ENCODE assay signal across 19 cellular contexts in the genomic region with DNA sequence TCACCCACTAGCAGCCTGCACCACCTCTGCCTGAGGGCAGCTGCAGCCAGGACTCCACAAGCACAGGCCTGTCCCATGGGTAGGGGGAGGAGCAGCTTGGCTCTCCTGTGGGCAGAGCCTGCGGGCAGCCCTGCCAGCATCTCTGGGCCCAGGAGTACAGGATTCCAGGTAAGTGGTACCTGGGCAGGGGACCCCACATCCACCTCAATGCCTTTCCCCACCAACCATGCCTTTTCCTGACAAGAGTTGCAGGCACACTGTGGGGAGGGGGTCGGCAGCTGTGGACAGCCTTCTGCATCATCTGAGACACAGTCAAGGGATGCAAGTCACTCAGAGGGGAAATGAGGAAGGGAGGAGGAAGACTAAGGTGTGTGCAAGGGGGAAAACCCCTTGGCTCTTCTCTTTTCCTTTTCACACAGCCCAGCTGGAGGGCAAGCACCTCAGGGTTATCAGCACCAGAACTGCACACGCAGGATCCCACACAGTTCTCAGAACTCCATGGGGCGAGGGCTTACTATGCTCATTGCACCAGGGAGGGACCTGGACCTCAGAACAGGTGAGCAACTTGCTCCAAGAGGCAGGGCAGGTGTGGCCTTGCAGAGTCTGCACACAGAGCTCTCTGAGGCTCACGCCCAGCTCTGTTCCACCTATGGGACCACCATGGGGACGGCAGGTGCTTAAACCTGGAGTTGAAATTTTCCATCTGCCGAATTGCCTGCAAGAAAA. TPM values are rescaled to one million over a fixed set of nuclear protein-coding genes. Genes with fewer than 3 reads are reported as not detected.
DNase-seq lines count a peak whose midpoint lies in the region; ATAC-seq and TF ChIP-seq lines count a peak whose summit lies in the region.
"Had no signal": no experiment of that assay in that cellular context is flagged by ENCODE, and none has a peak within 500 bp of the region (broad histone marks: within the 10 kb centered on the region; RNA-seq: fewer than 3 reads in every experiment).

No MANE protein-coding gene starts in this region.

- H3K4me2 ChIP-seq in BLaER1 treated with 17β-estradiol and CSF1 and Interleukin-3, amounts not matched to agents 10 nM and 100 nM: peak overlapping the region; percentile 73 to 97 (median 88); a peak in 20 of 22 replicates
- peak overlapping the region; percentile 91 for H3K4me2 ChIP-seq in DND-41 (ENCODE audit: insufficient read depth, low read length)

- H3K36me3 ChIP-seq in BLaER1 treated with 17β-estradiol and CSF1 and Interleukin-3, amounts not matched to agents 10 nM and 100 nM: no peaks in the 10 kb centered on the region
- H3K36me3 ChIP-seq in DND-41 (ENCODE audit: insufficient read depth, low read length): peaks cover 13% of the 10 kb centered on the region
- H3K36me3 ChIP-seq in naive thymus-derived CD4-positive, alpha-beta T cell (ENCODE audit: control insufficient read depth in 2 of 3, insufficient read depth in 3 of 3, low read length in 3 of 3): no peaks in the 10 kb centered on the region
- H3K36me3 ChIP-seq: ascending aorta, SJCRH30, upper lobe of left lung had no signal

- peaks cover 20% of the 10 kb centered on the region for H3K79me2 ChIP-seq in DND-41 (ENCODE audit: insufficient read depth, low read length)

- peak overlapping the region in 2 of 10 experiments; percentile 49 to 50; a peak in 2 of 20 replicates for H3K4me3 ChIP-seq in BLaER1 treated with 17β-estradiol and CSF1 and Interleukin-3, amounts not matched to agents 10 nM and 100 nM
- peak overlapping the region in 1 of 2 experiments; percentile 60; a peak in 2 of 4 replicates for H3K4me3 ChIP-seq in DND-41 (ENCODE audit: low read depth in 1 of 2, low read length in 2 of 2)
- H3K4me3 ChIP-seq in naive thymus-derived CD4-positive, alpha-beta T cell (ENCODE audit: low read length): peak overlapping the region; percentile 84
- H3K4me3 ChIP-seq: ascending aorta, K562, SJCRH30, upper lobe of left lung had no signal

- H3K27ac Mint-ChIP-seq in naive thymus-derived CD4-positive, alpha-beta T cell: no peak overlapping the region

- H3K27me3 ChIP-seq in BLaER1 treated with 17β-estradiol and CSF1 and Interleukin-3, amounts not matched to agents 10 nM and 100 nM: no peaks in the 10 kb centered on the region
- no peaks in the 10 kb centered on the region for H3K27me3 ChIP-seq in DND-41 (ENCODE audit: insufficient read depth, low read length, poor library complexity)
- H3K27me3 ChIP-seq in naive thymus-derived CD4-positive, alpha-beta T cell (ENCODE audit: control insufficient read depth in 2 of 2, insufficient read depth in 2 of 2, low read length in 2 of 2): no peaks in the 10 kb centered on the region
- H3K27me3 ChIP-seq: ascending aorta, SJCRH30, upper lobe of left lung had no signal

- no peaks in the 10 kb centered on the region for H3K9me3 ChIP-seq in BLaER1 treated with 17β-estradiol and CSF1 and Interleukin-3, amounts not matched to agents 10 nM and 100 nM (replicated peaks in 1 of 11)
- H3K9me3 ChIP-seq in DND-41 (ENCODE audit: insufficient read depth, low read length, severe bottlenecking): no peaks in the 10 kb centered on the region
- H3K9me3 ChIP-seq in naive thymus-derived CD4-positive, alpha-beta T cell (ENCODE audit: control insufficient read depth in 2 of 3, low read length in 3 of 3): no peaks in the 10 kb centered on the region
- H3K9me3 ChIP-seq: ascending aorta, SJCRH30, upper lobe of left lung had no signal

- H3K4me1 ChIP-seq in BLaER1 treated with 17β-estradiol and CSF1 and Interleukin-3, amounts not matched to agents 10 nM and 100 nM: peaks cover 43 to 72% (median 66%) of the 10 kb centered on the region in 10 experiments
- peaks cover 73% of the 10 kb centered on the region for H3K4me1 ChIP-seq in DND-41 (ENCODE audit: insufficient read depth, low read length)
- peaks cover 42 to 55% of the 10 kb centered on the region in 2 donors for H3K4me1 ChIP-seq in naive thymus-derived CD4-positive, alpha-beta T cell (ENCODE audit: control insufficient read depth in 2 of 2, insufficient read depth in 2 of 2, low read length in 2 of 2)
- H3K4me1 ChIP-seq: ascending aorta, SJCRH30, upper lobe of left lung had no signal

- H2AFZ ChIP-seq in DND-41 (ENCODE audit: low read depth, low read length): peak overlapping the region; percentile 76

- ATAC-seq in DND-41 (ENCODE audit: insufficient read depth, low read depth) (peak; percentile 1; the same call in 1 of the 3 replicates), GM18517 (IDR thresholded peaks at IDR 0.05; ENCODE audit: unreplicated experiment) (no peak)
- ATAC-seq in naive thymus-derived CD4-positive, alpha-beta T cell: peak; percentile 18
- ATAC-seq: K562, right cardiac atrium had no signal

- H4K20me1 ChIP-seq in BLaER1 treated with 17β-estradiol and CSF1 and Interleukin-3, amounts not matched to agents 10 nM and 100 nM: peaks cover 0 to 4% (median 0%) of the 10 kb centered on the region in 11 experiments; a peak in 1 of 22 replicates
- H4K20me1 ChIP-seq in DND-41 (ENCODE audit: insufficient read depth, low read length): no peaks in the 10 kb centered on the region; the same call in 1 of the 2 replicates

- TF ChIP-seq CTCF in DND-41 (IDR thresholded peaks at IDR 0.05; ENCODE audit: borderline replicate concordance, extremely low read depth, low read length, poor library complexity, severe bottlenecking): no peak

- H3K36me3 Mint-ChIP-seq in naive thymus-derived CD4-positive, alpha-beta T cell: peaks cover 0 to 4% (median 2%) of the 10 kb centered on the region in 5 donors

- H3K9me3 Mint-ChIP-seq in naive thymus-derived CD4-positive, alpha-beta T cell: no peaks in the 10 kb centered on the region
- H3K9me3 Mint-ChIP-seq: neural crest cell had no signal

- H3K27me3 Mint-ChIP-seq in naive thymus-derived CD4-positive, alpha-beta T cell: peaks cover 0 to 2% (median 0%) of the 10 kb centered on the region in 5 donors

- CTCF ChIA-PET in naive thymus-derived CD4-positive, alpha-beta T cell (lab: Charles Lee): no interaction called here

- peak overlapping the region in 4 of 11 experiments; percentile 58 to 62 (median 60); a peak in 8 of 22 replicates for H3K9ac ChIP-seq in BLaER1 treated with 17β-estradiol and CSF1 and Interleukin-3, amounts not matched to agents 10 nM and 100 nM
- H3K9ac ChIP-seq in DND-41 (ENCODE audit: low read depth, low read length): peak overlapping the region; percentile 76

- H3K27ac ChIP-seq in BLaER1 treated with 17β-estradiol and CSF1 and Interleukin-3, amounts not matched to agents 10 nM and 100 nM: peak overlapping the region in 9 of 11 experiments; percentile 27 to 81 (median 67); a peak in 16 of 22 replicates
- H3K27ac ChIP-seq in DND-41 (ENCODE audit: low read length): peak overlapping the region; percentile 98
- H3K27ac ChIP-seq in naive thymus-derived CD4-positive, alpha-beta T cell (ENCODE audit: low read depth, low read length): peak overlapping the region; percentile 86
- H3K27ac ChIP-seq: ascending aorta, SJCRH30 had no signal

- POLR2A ChIA-PET in naive thymus-derived CD4-positive, alpha-beta T cell (lab: Charles Lee): interaction anchor here (1.9 to 4.2 kb wide), 4 partner anchors 14 to 175 kb away, joined by 6 to 33 read pairs (median 8); no protein-coding TSS in a partner anchor

- DNase-seq in DND-41 (no peak), globus pallidus (ENCODE audit: low spot score) (no peak)
- DNase-seq in activated T-cell treated with anti-CD3 and anti-CD28 coated beads, Interleukin-2, amount 50 U/mL, for 48 hours: peak; percentile 23 to 28
- DNase-seq in naive thymus-derived CD4-positive, alpha-beta T cell: no peak
- DNase-seq in activated effector memory CD4-positive, alpha-beta T cell treated with Interleukin-2 at 50 U/mL for 16 hours: no peak
- DNase-seq: NCI-H1105 treated with DMSO at 0.1 percent for 48 hours; NCI-H2227 treated with DMSO at 0.1 percent for 48 hours; NK-92 treated with Interleukin-12 subunit alpha and Interleukin-12 subunit beta, amount 100 ng/mL, for 24 hours; right cardiac atrium had no signal

- H3K4me1 Mint-ChIP-seq in naive thymus-derived CD4-positive, alpha-beta T cell: peaks cover 34 to 51% (median 48%) of the 10 kb centered on the region in 7 donors

- H3K4me3 Mint-ChIP-seq in naive thymus-derived CD4-positive, alpha-beta T cell: peak overlapping the region in 3 of 10 donors; percentile 48 to 66 (median 59)
- H3K4me3 Mint-ChIP-seq: neural crest cell had no signal

- intact Hi-C loops in naive thymus-derived CD4-positive, alpha-beta T cell (cut with micrococcal nuclease): no loop called here

RNA-seq across cellular contexts. Expression of a gene that starts 16.5 kb away (rescaled TPM):
- under 1 TPM in 1 of 5 experiments, not detected in 4; 0.97 TPM for total RNA-seq in naive thymus-derived CD4-positive, alpha-beta T cell
- not detected for polyA plus RNA-seq in naive thymus-derived CD4-positive, alpha-beta T cell
- total RNA-seq: ascending aorta, epithelial cell of proximal tubule, glomerular endothelial cell, K562, neural crest cell, SJCRH30, upper lobe of left lung had no signal
- polyA plus RNA-seq: BJ, K562 had no signal

Comparison
In these comparisons a context has a peak if more than half of its experiments do, and no peak if none do; other contexts are left out.
1. DNase-seq: peak in activated T-cell treated with anti-CD3 and anti-CD28 coated beads, Interleukin-2, amount 50 U/mL, for 48 hours (2 of 2); none in DND-41 (single experiment), naive thymus-derived CD4-positive, alpha-beta T cell (0 of 9), activated effector memory CD4-positive, alpha-beta T cell treated with Interleukin-2 at 50 U/mL for 16 hours (single experiment) and globus pallidus (single experiment).
2. Peak in every context shown above with its lines, with median percentiles within 50 percentile points of each other: H3K27ac ChIP-seq.